In the genomic region with DNA sequence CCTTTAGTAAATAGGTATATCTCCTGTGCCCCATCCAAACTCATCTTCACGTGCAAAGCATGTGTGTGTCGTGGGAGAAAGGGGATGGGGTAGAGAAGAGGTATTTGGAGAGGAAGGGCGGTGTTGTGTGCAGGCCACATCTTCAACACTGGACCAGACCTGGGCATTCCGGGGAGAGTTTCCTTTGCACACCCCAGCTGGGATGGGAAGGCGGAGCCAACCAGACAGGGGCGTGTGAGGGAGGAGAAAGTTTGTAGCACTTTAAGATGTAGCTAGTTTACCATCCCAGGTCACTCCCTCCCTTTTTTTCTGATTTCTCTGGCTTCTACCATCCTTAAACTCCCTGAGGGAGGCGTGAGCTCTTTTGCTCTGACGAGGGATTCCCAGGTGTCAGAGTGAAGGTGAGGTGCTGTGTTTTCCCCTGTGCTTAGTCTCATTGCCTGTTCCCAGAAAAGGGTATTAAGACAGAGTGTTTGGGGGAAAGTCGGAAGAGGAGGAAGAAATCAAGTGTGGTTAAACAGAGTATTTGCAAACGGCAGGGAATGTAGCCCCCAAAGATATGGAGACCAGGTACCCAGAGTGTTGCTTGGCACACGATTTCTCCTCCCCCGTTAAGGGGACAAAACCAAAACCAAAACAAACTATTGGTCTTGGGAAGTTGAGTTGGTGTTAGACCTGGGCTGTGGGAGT, we compare ENCODE assay signal across 8 cellular contexts. TPM values are rescaled to one million over a fixed set of nuclear protein-coding genes. Genes with fewer than 3 reads are reported as not detected.
DNase-seq lines count a peak whose midpoint lies in the region; ATAC-seq and TF ChIP-seq lines count a peak whose summit lies in the region.

No MANE protein-coding gene starts in this region.

- no peak for TF ChIP-seq CTCF in AG09309 (IDR thresholded peaks at IDR 0.05; ENCODE audit: control insufficient read depth, insufficient read depth, low read depth, low read length, missing control alignments)
- no peak for TF ChIP-seq CTCF in breast epithelium (IDR thresholded peaks at IDR 0.05)

- H3K4me1 ChIP-seq in breast epithelium (no peaks in the 10 kb centered on the region), mucosa of rectum (ENCODE audit: control insufficient read depth in 2 of 2, insufficient read depth in 2 of 2, low read length in 2 of 2) (peaks cover 4 to 5% of the 10 kb centered on the region in 2 donors)

- TF ChIP-seq POLR2A in breast epithelium (IDR thresholded peaks at IDR 0.05), result no peak

- no peak for DNase-seq in AG09309 (ENCODE audit: low read depth)
- peak; percentile 16 for DNase-seq in H4 (ENCODE audit: low spot score)
- DNase-seq in breast epithelium (ENCODE audit: low spot score in 2 of 2), result peak in 1 of 2 donors; percentile 48
- DNase-seq in GOT3 (lab: John Stamatoyannopoulos, UW), result no peak
- no peak for DNase-seq in HuH-7.5 (ENCODE audit: low spot score)

- no peaks in the 10 kb centered on the region for H3K36me3 ChIP-seq in breast epithelium
- no peaks in the 10 kb centered on the region for H3K36me3 ChIP-seq in mucosa of rectum (ENCODE audit: control insufficient read depth in 2 of 2, insufficient read depth in 2 of 2, low read length in 2 of 2)

- H3K4me3 ChIP-seq in AG09309 (ENCODE audit: control insufficient read depth, low read depth, low read length) (peak overlapping the region; percentile 3), breast epithelium (peak overlapping the region; percentile 10 to 84 (median 84)), mucosa of rectum (ENCODE audit: low read length in 2 of 2) (peak overlapping the region; percentile 53 to 82)

- H3K27me3 ChIP-seq in breast epithelium, result no peaks in the 10 kb centered on the region
- H3K27me3 ChIP-seq in mucosa of rectum (ENCODE audit: control insufficient read depth in 2 of 2, insufficient read depth in 2 of 2, low read length in 2 of 2), result peaks cover 0 to 2% of the 10 kb centered on the region in 2 donors

- H3K9me3 ChIP-seq in breast epithelium (no peaks in the 10 kb centered on the region), mucosa of rectum (ENCODE audit: control insufficient read depth in 2 of 2, low read length in 2 of 2) (no peaks in the 10 kb centered on the region)

- ATAC-seq in HG03097 (IDR thresholded peaks at IDR 0.05; ENCODE audit: low FRiP score, unreplicated experiment), result no peak
- ATAC-seq in HG03378 (IDR thresholded peaks at IDR 0.05; ENCODE audit: unreplicated experiment), result no peak

- intact Hi-C loops in breast epithelium (cut with DNase I; ENCODE audit: low total_unique reads), result no loop called here

- H3K27ac ChIP-seq in breast epithelium, result peak overlapping the region; percentile 86 to 94
- H3K27ac ChIP-seq in mucosa of rectum (ENCODE audit: low read depth in 2 of 2, low read length in 2 of 2), result peak overlapping the region; percentile 65 to 77

- H3K9ac ChIP-seq in mucosa of rectum (ENCODE audit: low read depth in 1 of 2, low read length in 2 of 2), result peak overlapping the region; percentile 20 to 47

RNA-seq across cellular contexts. Expression of a gene that starts 1.6 kb away (rescaled TPM):
- 2.7 and 3.6 TPM in 2 replicates for total RNA-seq in H4 (2014; rRNA removed; shearing (Covaris generic))
- 10 to 100 TPM; 26.2 to 40.1 (median 37.0) TPM for total RNA-seq in breast epithelium

Comparison
In these comparisons a context has a peak if more than half of its experiments do, and no peak if none do; other contexts are left out.
1. H3K4me3 ChIP-seq: peak in every context shown above with its lines; median percentile 84 in breast epithelium; 68 in mucosa of rectum; 3 in AG09309.